In the genomic region with DNA sequence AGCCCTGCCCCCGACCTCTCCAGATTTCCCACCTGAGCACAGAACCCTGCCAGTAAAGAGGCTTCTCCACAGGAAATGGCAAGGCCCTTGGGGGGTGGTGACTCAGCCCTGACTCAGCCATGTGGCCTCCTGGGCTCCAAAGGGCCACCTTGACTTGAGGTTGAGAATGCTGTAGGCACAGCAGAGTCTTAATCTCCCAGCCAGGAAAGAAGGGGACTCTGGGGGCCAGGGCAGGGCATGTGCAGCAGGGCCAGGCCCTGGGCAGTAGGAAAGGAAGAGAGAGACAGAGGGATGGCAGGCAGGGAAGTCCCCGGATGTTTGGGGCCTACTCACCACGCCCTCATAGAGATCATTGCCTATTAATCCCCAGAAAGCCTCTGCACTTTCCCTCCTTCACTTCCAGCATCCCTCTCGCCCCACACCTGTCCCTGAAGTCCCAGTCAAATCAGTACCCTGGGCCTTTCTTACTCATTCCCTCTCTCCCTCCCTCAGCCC, we compare ENCODE assay signal across 8 cellular contexts. TPM values are rescaled to one million over a fixed set of nuclear protein-coding genes. Genes with fewer than 3 reads are reported as not detected.
DNase-seq lines count a peak whose midpoint lies in the region; ATAC-seq and TF ChIP-seq lines count a peak whose summit lies in the region.

No MANE protein-coding gene starts in this region.

- H3K27me3 Mint-ChIP-seq in natural killer cell treated with Interleukin-12 subunit alpha and Interleukin-12 subunit beta and Interleukin-15 and Interleukin-18, amount 100 ng/mL, for 72 hours, result peaks cover 3 to 5% of the 10 kb centered on the region in 2 donors
- peaks cover 6 to 20% of the 10 kb centered on the region in 2 donors for H3K27me3 Mint-ChIP-seq in natural killer cell (ENCODE audit: low read depth in 2 of 2)
- no peaks in the 10 kb centered on the region for H3K27me3 Mint-ChIP-seq in activated CD4-positive, alpha-beta T cell treated with anti-CD3 and anti-CD28 coated beads, Interleukin-2, amount 10 ng/mL, durations not matched to agents 24 days and 14 days

- H3K36me3 Mint-ChIP-seq in natural killer cell treated with Interleukin-12 subunit alpha and Interleukin-12 subunit beta and Interleukin-15 and Interleukin-18, amount 100 ng/mL, for 72 hours, result no peaks in the 10 kb centered on the region
- H3K36me3 Mint-ChIP-seq in natural killer cell, result no peaks in the 10 kb centered on the region
- no peaks in the 10 kb centered on the region for H3K36me3 Mint-ChIP-seq in activated CD4-positive, alpha-beta T cell treated with anti-CD3 and anti-CD28 coated beads, Interleukin-2, amount 10 ng/mL, durations not matched to agents 24 days and 14 days (ENCODE audit: low read depth)

- no peak for TF ChIP-seq CTCF in natural killer cell (IDR thresholded peaks at IDR 0.05)

- H3K4me3 Mint-ChIP-seq in natural killer cell treated with Interleukin-12 subunit alpha and Interleukin-12 subunit beta and Interleukin-15 and Interleukin-18, amount 100 ng/mL, for 72 hours, result peak overlapping the region; percentile 79
- H3K4me3 Mint-ChIP-seq in natural killer cell, result no peak overlapping the region
- peak overlapping the region; percentile 44 for H3K4me3 Mint-ChIP-seq in activated CD4-positive, alpha-beta T cell treated with anti-CD3 and anti-CD28 coated beads, Interleukin-2, amount 10 ng/mL, durations not matched to agents 24 days and 14 days

- no peaks in the 10 kb centered on the region for H3K9me3 Mint-ChIP-seq in natural killer cell treated with Interleukin-12 subunit alpha and Interleukin-12 subunit beta and Interleukin-15 and Interleukin-18, amount 100 ng/mL, for 72 hours
- H3K9me3 Mint-ChIP-seq in natural killer cell, result no peaks in the 10 kb centered on the region
- H3K9me3 Mint-ChIP-seq in activated CD4-positive, alpha-beta T cell treated with anti-CD3 and anti-CD28 coated beads, Interleukin-2, amount 10 ng/mL, durations not matched to agents 24 days and 14 days, result no peaks in the 10 kb centered on the region

- peak overlapping the region; percentile 82 to 86 for H3K27ac Mint-ChIP-seq in natural killer cell treated with Interleukin-12 subunit alpha and Interleukin-12 subunit beta and Interleukin-15 and Interleukin-18, amount 100 ng/mL, for 72 hours
- no peak overlapping the region for H3K27ac Mint-ChIP-seq in natural killer cell
- peak overlapping the region; percentile 94 for H3K27ac Mint-ChIP-seq in activated CD4-positive, alpha-beta T cell treated with anti-CD3 and anti-CD28 coated beads, Interleukin-2, amount 10 ng/mL, durations not matched to agents 24 days and 14 days

- peaks cover 48 to 50% of the 10 kb centered on the region in 2 donors for H3K4me1 Mint-ChIP-seq in natural killer cell treated with Interleukin-12 subunit alpha and Interleukin-12 subunit beta and Interleukin-15 and Interleukin-18, amount 100 ng/mL, for 72 hours (ENCODE audit: low read depth in 2 of 2)
- peaks cover 5 to 11% of the 10 kb centered on the region in 2 donors for H3K4me1 Mint-ChIP-seq in natural killer cell
- peaks cover 44% of the 10 kb centered on the region for H3K4me1 Mint-ChIP-seq in activated CD4-positive, alpha-beta T cell treated with anti-CD3 and anti-CD28 coated beads, Interleukin-2, amount 10 ng/mL, durations not matched to agents 24 days and 14 days

- peak; percentile 82 to 88 for ATAC-seq in natural killer cell treated with Interleukin-12 subunit alpha and Interleukin-12 subunit beta and Interleukin-15 and Interleukin-18, amount 100 ng/mL, for 72 hours
- no peak for ATAC-seq in natural killer cell
- no peak for ATAC-seq in HG03095 (IDR thresholded peaks at IDR 0.05; ENCODE audit: unreplicated experiment)
- no peak for ATAC-seq in GM19452 (IDR thresholded peaks at IDR 0.05; ENCODE audit: unreplicated experiment)

- intact Hi-C loops in natural killer cell (cut with micrococcal nuclease), result no loop called here
- intact Hi-C loops in activated CD4-positive, alpha-beta T cell treated with anti-CD3 and anti-CD28 coated beads, Interleukin-2, amount 10 ng/mL, durations not matched to agents 24 days and 14 days (cut with micrococcal nuclease), result no loop called here

- DNase-seq in natural killer cell treated with Interleukin-12 subunit alpha and Interleukin-12 subunit beta and Interleukin-15 and Interleukin-18, amount 100 ng/mL, for 72 hours (ENCODE audit: low spot score), result peak; percentile 77
- DNase-seq in natural killer cell, result no peak
- peak; percentile 84 for DNase-seq in activated CD4-positive, alpha-beta T cell treated with anti-CD3 and anti-CD28 coated beads, Interleukin-2, amount 10 ng/mL, durations not matched to agents 24 days and 14 days
- DNase-seq in fibroblast of gingiva (ENCODE audit: low read depth), result peak; percentile 45
- DNase-seq in stimulated activated CD8-positive, alpha-beta memory T cell treated with anti-CD3 and anti-CD28 coated beads, Interleukin-12 subunit alpha, Interleukin-12 subunit beta, amount 100 ng/mL, for 24 hours (ENCODE audit: extremely low read depth), result peak; percentile 57
- DNase-seq in nucleus accumbens (lab: John Stamatoyannopoulos, UW), result no peak

RNA-seq across cellular contexts. Expression of a gene that starts 4.8 kb away (rescaled TPM):
- 10 to 100 TPM; 13.7 to 13.9 TPM for total RNA-seq in natural killer cell treated with Interleukin-12 subunit alpha and Interleukin-12 subunit beta and Interleukin-15 and Interleukin-18, amount 100 ng/mL, for 72 hours
- 1 to 10 TPM in 2 of 3 donors, under 1 TPM in 1; 0.47 to 2.8 (median 1.4) TPM for total RNA-seq in natural killer cell
- total RNA-seq in activated CD4-positive, alpha-beta T cell treated with anti-CD3 and anti-CD28 coated beads, Interleukin-2, amount 10 ng/mL, durations not matched to agents 24 days and 14 days, result 14.5 and 15.0 TPM in 2 replicates

RNA-seq across cellular contexts. Expression of a gene that starts 44.0 kb away (rescaled TPM):
- total RNA-seq in natural killer cell treated with Interleukin-12 subunit alpha and Interleukin-12 subunit beta and Interleukin-15 and Interleukin-18, amount 100 ng/mL, for 72 hours, result 10 to 100 TPM; 11.8 to 13.7 TPM
- total RNA-seq in natural killer cell, result 10 to 100 TPM; 23.2 to 32.9 (median 23.6) TPM
- 10.9 and 11.8 TPM in 2 replicates for total RNA-seq in activated CD4-positive, alpha-beta T cell treated with anti-CD3 and anti-CD28 coated beads, Interleukin-2, amount 10 ng/mL, durations not matched to agents 24 days and 14 days

RNA-seq across cellular contexts. Expression of a gene that starts 56.1 kb away (rescaled TPM):
- not detected for total RNA-seq in natural killer cell treated with Interleukin-12 subunit alpha and Interleukin-12 subunit beta and Interleukin-15 and Interleukin-18, amount 100 ng/mL, for 72 hours
- not detected for total RNA-seq in natural killer cell
- total RNA-seq in activated CD4-positive, alpha-beta T cell treated with anti-CD3 and anti-CD28 coated beads, Interleukin-2, amount 10 ng/mL, durations not matched to agents 24 days and 14 days, result 0.12 TPM in 1 of 2 replicates, not detected in the other

Comparison
In these comparisons a context has a peak if more than half of its experiments do, and no peak if none do; other contexts are left out.
1. ATAC-seq: peak in natural killer cell treated with Interleukin-12 subunit alpha and Interleukin-12 subunit beta and Interleukin-15 and Interleukin-18, amount 100 ng/mL, for 72 hours (2 of 2); none in natural killer cell (0 of 3), HG03095 (single experiment) and GM19452 (single experiment).
2. DNase-seq: peak in natural killer cell treated with Interleukin-12 subunit alpha and Interleukin-12 subunit beta and Interleukin-15 and Interleukin-18, amount 100 ng/mL, for 72 hours (single experiment), activated CD4-positive, alpha-beta T cell treated with anti-CD3 and anti-CD28 coated beads, Interleukin-2, amount 10 ng/mL, durations not matched to agents 24 days and 14 days (single experiment), fibroblast of gingiva (single experiment) and stimulated activated CD8-positive, alpha-beta memory T cell treated with anti-CD3 and anti-CD28 coated beads, Interleukin-12 subunit alpha, Interleukin-12 subunit beta, amount 100 ng/mL, for 24 hours (single experiment); none in natural killer cell (single experiment) and nucleus accumbens (0 of 56).
3. H3K27ac Mint-ChIP-seq: peak in natural killer cell treated with Interleukin-12 subunit alpha and Interleukin-12 subunit beta and Interleukin-15 and Interleukin-18, amount 100 ng/mL, for 72 hours (2 of 2) and activated CD4-positive, alpha-beta T cell treated with anti-CD3 and anti-CD28 coated beads, Interleukin-2, amount 10 ng/mL, durations not matched to agents 24 days and 14 days (single experiment); none in natural killer cell (0 of 2).